ENCODE assay signal across 12 cellular contexts in genomic region chr4:144338834-144339233, GRCh38.
"Had no signal": no experiment of that assay in that cellular context is flagged by ENCODE, and none has a peak within 500 bp of the region (broad histone marks: within the 10 kb centered on the region; RNA-seq: fewer than 3 reads in every experiment).

No MANE protein-coding gene starts in this region.

- ATAC-seq: foreskin keratinocyte; right cardiac atrium; stimulated activated effector memory CD8-positive, alpha-beta T cell treated with anti-CD3 and anti-CD28 coated beads, Interleukin-12 subunit alpha, Interleukin-12 subunit beta, amount 100 ng/mL, for 72 hours had no signal

- H3K36me3 Mint-ChIP-seq: naive thymus-derived CD4-positive, alpha-beta T cell; stimulated activated effector memory CD8-positive, alpha-beta T cell treated with anti-CD3 and anti-CD28 coated beads, Interleukin-12 subunit alpha, Interleukin-12 subunit beta, amount 100 ng/mL, for 72 hours had no signal

- H3K4me1 Mint-ChIP-seq: stimulated activated effector memory CD8-positive, alpha-beta T cell treated with anti-CD3 and anti-CD28 coated beads, Interleukin-12 subunit alpha, Interleukin-12 subunit beta, amount 100 ng/mL, for 72 hours had no signal

- H3K4me3 Mint-ChIP-seq: naive thymus-derived CD4-positive, alpha-beta T cell; stimulated activated effector memory CD8-positive, alpha-beta T cell treated with anti-CD3 and anti-CD28 coated beads, Interleukin-12 subunit alpha, Interleukin-12 subunit beta, amount 100 ng/mL, for 72 hours had no signal

- H3K27ac Mint-ChIP-seq: naive thymus-derived CD4-positive, alpha-beta T cell; stimulated activated effector memory CD8-positive, alpha-beta T cell treated with anti-CD3 and anti-CD28 coated beads, Interleukin-12 subunit alpha, Interleukin-12 subunit beta, amount 100 ng/mL, for 72 hours had no signal

- H3K4me1 ChIP-seq: foreskin keratinocyte, tibial nerve had no signal

- H3K9me3 ChIP-seq: tibial nerve had no signal

- H3K27ac ChIP-seq: foreskin keratinocyte, tibial nerve had no signal

- H3K27me3 ChIP-seq: foreskin keratinocyte, tibial nerve had no signal

- H3K36me3 ChIP-seq: tibial nerve had no signal

- H3K4me3 ChIP-seq: tibial nerve had no signal

- DNase-seq: activated CD4-positive, alpha-beta T cell treated with anti-CD3 and anti-CD28 coated beads, Interleukin-2, amount 50 U/mL, for 4 hours; activated CD4-positive, CD25-positive, alpha-beta regulatory T cell treated with anti-CD3 and anti-CD28 coated beads, Interleukin-2, amount 50 U/mL, for 72 hours; activated gamma-delta T cell treated with Interleukin-2 at 50 U/mL for 16 hours; activated T-cell treated with anti-CD3 and anti-CD28 coated beads, Interleukin-2, amount 50 U/mL, for 48 hours; foreskin keratinocyte; kidney; naive thymus-derived CD4-positive, alpha-beta T cell; posterior cingulate gyrus; right cardiac atrium; SW 1271 had no signal
